In genomic region chr18:39661856-39662366, GRCh38 we compare ENCODE assay signal across 24 cellular contexts.
"Had no signal": no experiment of that assay in that cellular context is flagged by ENCODE, and none has a peak within 500 bp of the region (broad histone marks: within the 10 kb centered on the region; RNA-seq: fewer than 3 reads in every experiment).

No MANE protein-coding gene starts in this region.

- H3K27ac ChIP-seq: brain microvascular endothelial cell had no signal

- H3K27ac Mint-ChIP-seq: activated CD4-positive, alpha-beta memory T cell treated with anti-CD3 and anti-CD28 coated beads for 36 hours; activated CD4-positive, alpha-beta T cell treated with anti-CD3 and anti-CD28 coated beads, Interleukin-2, amount 10 ng/mL, durations not matched to agents 7 days and 5 days; activated naive CD8-positive, alpha-beta T cell; T-cell had no signal

- H3K27me3 Mint-ChIP-seq: activated CD4-positive, alpha-beta memory T cell treated with anti-CD3 and anti-CD28 coated beads for 36 hours; activated CD4-positive, alpha-beta T cell treated with anti-CD3 and anti-CD28 coated beads, Interleukin-2, amount 10 ng/mL, durations not matched to agents 7 days and 5 days; activated naive CD8-positive, alpha-beta T cell; T-cell had no signal

- ATAC-seq: activated T-cell treated with anti-CD3 and anti-CD28 coated beads, Interleukin-2, amount 50 U/mL, for 4 hours; PC-3; T-cell had no signal

- H3K36me3 Mint-ChIP-seq: activated CD4-positive, alpha-beta memory T cell treated with anti-CD3 and anti-CD28 coated beads for 36 hours; activated naive CD8-positive, alpha-beta T cell; T-cell had no signal

- H3K4me1 Mint-ChIP-seq: activated CD4-positive, alpha-beta T cell treated with anti-CD3 and anti-CD28 coated beads, Interleukin-2, amount 10 ng/mL, durations not matched to agents 7 days and 5 days; T-cell had no signal

- DNase-seq: activated CD4-positive, alpha-beta memory T cell treated with anti-CD3 and anti-CD28 coated beads for 36 hours; activated CD4-positive, alpha-beta T cell treated with anti-CD3 and anti-CD28 coated beads, Interleukin-2, amount 10 ng/mL, durations not matched to agents 7 days and 5 days; activated CD4-positive, CD25-positive, alpha-beta regulatory T cell; activated CD8-positive, alpha-beta memory T cell treated with anti-CD3 and anti-CD28 coated beads for 24 hours; activated effector memory CD4-positive, alpha-beta T cell treated with anti-CD3 and anti-CD28 coated beads, Interleukin-2, amount 50 U/mL, for 16 hours; activated naive CD4-positive, alpha-beta T cell treated with Interleukin-2 at 50 U/mL for 16 hours; activated T-cell treated with anti-CD3 and anti-CD28 coated beads, Interleukin-2, amount 50 U/mL, for 4 hours; amygdala; brain microvascular endothelial cell; MG63; MV-4-11; NCI-H1092 treated with DMSO at 0.1 percent for 48 hours; NCI-H1417 treated with DMSO at 0.1 percent for 48 hours; NCI-H187 treated with DMSO at 0.1 percent for 48 hours; NCI-H2081 treated with DMSO at 0.1 percent for 48 hours; NCI-H526; NCI-H82; NK-92 treated with Interleukin-12 subunit alpha and Interleukin-12 subunit beta, amount 100 ng/mL, for 24 hours; PC-3; SHP77; T-cell; T-helper 2 cell; T1000 had no signal

- H3K36me3 ChIP-seq: brain microvascular endothelial cell, MG63 had no signal

- H3K4me3 Mint-ChIP-seq: activated CD4-positive, alpha-beta memory T cell treated with anti-CD3 and anti-CD28 coated beads for 36 hours; activated CD4-positive, alpha-beta T cell treated with anti-CD3 and anti-CD28 coated beads, Interleukin-2, amount 10 ng/mL, durations not matched to agents 7 days and 5 days; activated naive CD8-positive, alpha-beta T cell; activated T-cell treated with anti-CD3 and anti-CD28 coated beads, Interleukin-2, amount 50 U/mL, for 4 hours; T-cell had no signal

- H3K9me3 ChIP-seq: MG63 had no signal

- H3K9me3 Mint-ChIP-seq: activated CD4-positive, alpha-beta T cell treated with anti-CD3 and anti-CD28 coated beads, Interleukin-2, amount 10 ng/mL, durations not matched to agents 7 days and 5 days had no signal

- H3K27me3 ChIP-seq: brain microvascular endothelial cell, MG63 had no signal

- H3K4me3 ChIP-seq: MG63 had no signal
